Comparison of ENCODE assay signal across 8 cellular contexts in genomic region chr15:82046668-82047492, GRCh38. TPM values are rescaled to one million over a fixed set of nuclear protein-coding genes. Genes with fewer than 3 reads are reported as not detected.
A peak's percentile ranks its signal among the peaks of the same experiment; 100 is the strongest.
DNase-seq lines count a peak whose midpoint lies in the region; ATAC-seq and TF ChIP-seq lines count a peak whose summit lies in the region.

No MANE protein-coding gene starts in this region.

- H3K27me3 ChIP-seq in right cardiac atrium (ENCODE audit: control insufficient read depth, insufficient read depth) (no peaks in the 10 kb centered on the region), uterus (no peaks in the 10 kb centered on the region)

- peak overlapping the region; percentile 96 for H3K27ac ChIP-seq in right cardiac atrium (ENCODE audit: low read length)
- H3K27ac ChIP-seq in uterus, result peak overlapping the region; percentile 86 to 93

- peak; percentile 76 for ATAC-seq in HG02759 (IDR thresholded peaks at IDR 0.05; ENCODE audit: unreplicated experiment)
- peak; percentile 84 to 91 for ATAC-seq in right cardiac atrium

- H3K36me3 ChIP-seq in uterus, result no peaks in the 10 kb centered on the region

- TF ChIP-seq CTCF in GM12873 (IDR thresholded peaks at IDR 0.05; ENCODE audit: insufficient read depth, low read depth, low read length, missing control alignments) (peak; percentile 57), uterus (IDR thresholded peaks at IDR 0.05) (peak; percentile 58 to 89 (median 76))

- TF ChIP-seq POLR2A in uterus (IDR thresholded peaks at IDR 0.05), result peak in 1 of 2 donors; percentile 75

- H3K4me1 ChIP-seq in right cardiac atrium (ENCODE audit: control insufficient read depth, insufficient read depth, low read length) (no peaks in the 10 kb centered on the region), uterus (peaks cover 0 to 9% of the 10 kb centered on the region in 2 donors)

- DNase-seq in NCI-H128 (lab: John Stamatoyannopoulos, UW; ENCODE audit: unreplicated experiment) (peak; percentile 82), T-helper 1 cell (peak; percentile 72 to 88 (median 77)), amygdala (lab: John Stamatoyannopoulos, UW) (peak; percentile 19 to 90 (median 80)), right cardiac atrium (peak; percentile 91 to 97 (median 97)), putamen (ENCODE audit: low spot score) (peak; percentile 94), uterus (peak; percentile 92)

- intact Hi-C loops in right cardiac atrium (cut with DNase I) (loop anchor here in 1 of 4 donors (5.0 kb wide), 1 partner anchor 565 kb away; no protein-coding TSS in a partner anchor), uterus (cut with DNase I; ENCODE audit: low total_unique reads) (no loop called here)

- under 1% methylated on average over 119 of the region's 119 CpGs for WGBS in right cardiac atrium

- H3K9me3 ChIP-seq in right cardiac atrium (ENCODE audit: control insufficient read depth, low read length), result no peaks in the 10 kb centered on the region
- no peaks in the 10 kb centered on the region for H3K9me3 ChIP-seq in uterus

- H3K4me3 ChIP-seq in right cardiac atrium (ENCODE audit: low read length), result peak overlapping the region; percentile 79
- H3K4me3 ChIP-seq in uterus, result peak overlapping the region; percentile 55 to 70

RNA-seq across cellular contexts. Expression of gene MEX3B, which starts 1.1 kb away (rescaled TPM):
- total RNA-seq in right cardiac atrium (1 to 10 TPM; 2.0 to 3.0 (median 2.6) TPM), uterus (10 to 100 TPM in 1 of 4 donors, 1 to 10 TPM in 1, under 1 TPM in 2; 0.26 to 27.7 (median 1.5) TPM)
- 1.3 TPM for polyA plus RNA-seq in right cardiac atrium

Comparison
In these comparisons a context has a peak if more than half of its experiments do, and no peak if none do; other contexts are left out.
1. Peak in every context shown above with its lines: DNase-seq, ATAC-seq, H3K4me3 ChIP-seq and H3K27ac ChIP-seq.